In the genomic region with DNA sequence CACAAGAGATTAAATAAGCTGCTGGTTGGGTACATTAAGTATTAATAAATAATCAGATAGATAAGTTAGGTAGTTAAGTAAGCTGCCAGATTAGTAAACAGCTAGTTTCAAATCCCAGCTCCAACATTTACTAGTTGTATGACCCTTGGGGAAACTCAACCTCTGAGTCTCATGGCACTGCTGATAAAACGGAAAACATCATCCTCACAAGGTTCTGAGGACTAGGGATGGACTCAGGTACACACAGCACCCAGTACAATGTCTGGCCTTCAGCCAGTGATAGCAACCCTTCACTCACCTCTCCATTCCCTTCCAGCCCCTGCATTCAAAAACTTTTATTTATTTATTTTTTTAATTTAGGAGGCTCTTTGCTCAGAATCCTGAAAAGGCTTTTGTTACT, we compare ENCODE assay signal across 8 cellular contexts. TPM values are rescaled to one million over a fixed set of nuclear protein-coding genes. Genes with fewer than 3 reads are reported as not detected.
DNase-seq lines count a peak whose midpoint lies in the region; ATAC-seq and TF ChIP-seq lines count a peak whose summit lies in the region.

No MANE protein-coding gene starts in this region.

- no peaks in the 10 kb centered on the region for H3K9me3 Mint-ChIP-seq in activated T-cell treated with anti-CD3 and anti-CD28 coated beads, Interleukin-2, amount 50 U/mL, for 4 hours
- H3K9me3 Mint-ChIP-seq in activated CD8-positive, alpha-beta T cell treated with anti-CD3 and anti-CD28 coated beads, Interleukin-2, amount 10 ng/mL, durations not matched to agents 7 days and 5 days (ENCODE audit: insufficient read depth), result no peaks in the 10 kb centered on the region

- peaks cover 47% of the 10 kb centered on the region for H3K4me1 Mint-ChIP-seq in activated T-cell treated with anti-CD3 and anti-CD28 coated beads, Interleukin-2, amount 50 U/mL, for 4 hours (ENCODE audit: low read depth)
- peaks cover 23% of the 10 kb centered on the region for H3K4me1 Mint-ChIP-seq in activated CD8-positive, alpha-beta T cell treated with anti-CD3 and anti-CD28 coated beads, Interleukin-2, amount 10 ng/mL, durations not matched to agents 7 days and 5 days (ENCODE audit: low read depth)

- no peaks in the 10 kb centered on the region for H3K9me3 ChIP-seq in lower lobe of right lung
- no peaks in the 10 kb centered on the region for H3K9me3 ChIP-seq in tibial nerve

- H3K4me1 ChIP-seq in lower lobe of right lung (peaks cover 18% of the 10 kb centered on the region), tibial nerve (peaks cover 0 to 20% (median 15%) of the 10 kb centered on the region in 4 donors)

- no peak for TF ChIP-seq POLR2A in tibial nerve (IDR thresholded peaks at IDR 0.05)

- no peak for TF ChIP-seq EP300 in tibial nerve (IDR thresholded peaks at IDR 0.05)

- H3K27me3 ChIP-seq in lower lobe of right lung (ENCODE audit: low read depth), result no peaks in the 10 kb centered on the region
- no peaks in the 10 kb centered on the region for H3K27me3 ChIP-seq in tibial nerve

- peak overlapping the region; percentile 85 for H3K27ac Mint-ChIP-seq in activated CD8-positive, alpha-beta T cell treated with anti-CD3 and anti-CD28 coated beads, Interleukin-2, amount 10 ng/mL, durations not matched to agents 7 days and 5 days

- WGBS in tibial nerve, 2 donors, result 47 to 57% methylated on average over 1 of the region's 1 CpG

- peaks cover 4% of the 10 kb centered on the region for H3K36me3 Mint-ChIP-seq in activated T-cell treated with anti-CD3 and anti-CD28 coated beads, Interleukin-2, amount 50 U/mL, for 4 hours (ENCODE audit: insufficient read depth)
- H3K36me3 Mint-ChIP-seq in activated CD8-positive, alpha-beta T cell treated with anti-CD3 and anti-CD28 coated beads, Interleukin-2, amount 10 ng/mL, durations not matched to agents 7 days and 5 days (ENCODE audit: low read depth), result peaks cover 2% of the 10 kb centered on the region

- H3K27ac ChIP-seq in lower lobe of right lung, result peak overlapping the region; percentile 42
- H3K27ac ChIP-seq in tibial nerve, result peak overlapping the region in 3 of 4 donors; percentile 21 to 71 (median 63)

- no peak for TF ChIP-seq CTCF in lower lobe of right lung (IDR thresholded peaks at IDR 0.05)
- no peak for TF ChIP-seq CTCF in tibial nerve (IDR thresholded peaks at IDR 0.05)

- CTCF ChIA-PET in activated CD8-positive, alpha-beta T cell treated with anti-CD3 and anti-CD28 coated beads, Interleukin-2, amount 10 ng/mL, durations not matched to agents 7 days and 5 days (lab: Charles Lee), result interaction anchor here (0.7 to 3.4 kb wide), 9 partner anchors 11 to 315 kb away, joined by 3 to 14 read pairs (median 3); no protein-coding TSS in a partner anchor

- ATAC-seq in activated T-cell treated with anti-CD3 and anti-CD28 coated beads, Interleukin-2, amount 50 U/mL, for 4 hours, result no peak
- ATAC-seq in activated CD8-positive, alpha-beta T cell treated with anti-CD3 and anti-CD28 coated beads, Interleukin-2, amount 10 ng/mL, durations not matched to agents 7 days and 5 days, result peak; percentile 13
- ATAC-seq in lower lobe of right lung (peak in 1 of 2 donors; percentile 12), HG02610 (IDR thresholded peaks at IDR 0.05; ENCODE audit: unreplicated experiment) (no peak)

- H3K4me3 ChIP-seq in lower lobe of right lung (no peak overlapping the region), tibial nerve (peak overlapping the region in 1 of 4 donors; percentile 4)

- POLR2A ChIA-PET in activated CD8-positive, alpha-beta T cell treated with anti-CD3 and anti-CD28 coated beads, Interleukin-2, amount 10 ng/mL, durations not matched to agents 7 days and 5 days (lab: Charles Lee), result interaction anchor here (0.9 to 1.3 kb wide), 5 partner anchors 11 to 64 kb away, joined by 3 to 7 read pairs (median 3); no protein-coding TSS in a partner anchor

- no peak for DNase-seq in activated T-cell treated with anti-CD3 and anti-CD28 coated beads, Interleukin-2, amount 50 U/mL, for 4 hours
- DNase-seq in activated T-cell treated with anti-CD3 and anti-CD28 coated beads for 4 hours, result no peak
- DNase-seq in activated CD8-positive, alpha-beta T cell treated with anti-CD3 and anti-CD28 coated beads, Interleukin-2, amount 10 ng/mL, durations not matched to agents 7 days and 5 days, result no peak
- DNase-seq in lower lobe of right lung, result no peak
- DNase-seq in tibial nerve (ENCODE audit: low spot score in 2 of 2), result no peak
- DNase-seq in stimulated activated CD4-positive, alpha-beta T cell treated with anti-CD3 and anti-CD28 coated beads, Interleukin-4, amount 100 ng/mL, for 24 hours, result no peak
- no peak for DNase-seq in DMS 273 (lab: John Stamatoyannopoulos, UW; ENCODE audit: unreplicated experiment)

- no peaks in the 10 kb centered on the region for H3K36me3 ChIP-seq in lower lobe of right lung
- H3K36me3 ChIP-seq in tibial nerve, result no peaks in the 10 kb centered on the region

- no peaks in the 10 kb centered on the region for H3K27me3 Mint-ChIP-seq in activated T-cell treated with anti-CD3 and anti-CD28 coated beads, Interleukin-2, amount 50 U/mL, for 4 hours (ENCODE audit: low read depth)
- no peaks in the 10 kb centered on the region for H3K27me3 Mint-ChIP-seq in activated CD8-positive, alpha-beta T cell treated with anti-CD3 and anti-CD28 coated beads, Interleukin-2, amount 10 ng/mL, durations not matched to agents 7 days and 5 days (ENCODE audit: low read depth)

- peak overlapping the region; percentile 68 for H3K4me3 Mint-ChIP-seq in activated T-cell treated with anti-CD3 and anti-CD28 coated beads, Interleukin-2, amount 50 U/mL, for 4 hours
- peak overlapping the region; percentile 22 for H3K4me3 Mint-ChIP-seq in activated CD8-positive, alpha-beta T cell treated with anti-CD3 and anti-CD28 coated beads, Interleukin-2, amount 10 ng/mL, durations not matched to agents 7 days and 5 days

- intact Hi-C loops in lower lobe of right lung (cut with DNase I), result no loop called here

RNA-seq across cellular contexts. Expression of a gene that starts 32.3 kb away (rescaled TPM):
- 10 to 100 TPM; 24.1 to 66.6 (median 34.1) TPM for total RNA-seq in activated T-cell treated with anti-CD3 and anti-CD28 coated beads, Interleukin-2, amount 50 U/mL, for 4 hours
- 1 to 10 TPM in 1 of 2 experiments, under 1 TPM in 1; 0.86 to 1.4 TPM for total RNA-seq in activated CD8-positive, alpha-beta T cell treated with anti-CD3 and anti-CD28 coated beads, Interleukin-2, amount 10 ng/mL, durations not matched to agents 7 days and 5 days
- 30.8 TPM for total RNA-seq in lower lobe of right lung
- 10 to 100 TPM in 2 of 4 donors, 1 to 10 TPM in 2; 7.1 to 10.7 (median 9.2) TPM for total RNA-seq in tibial nerve
